2 cellular contexts compared by ENCODE assay signal in genomic region chr4:81071013-81071412, GRCh38.
TF ChIP-seq lines count a peak whose summit lies in the region.

No MANE protein-coding gene starts in this region.

TF ChIP-seq in HepG2, 621 proteins besides CTCF, POLR2A, EP300 and RAD21:
- no peak for TF ChIP-seq ZNF563 (CRISPR knock-in tag; IDR thresholded peaks at IDR 0.05)
- TF ChIP-seq ZBTB4 (CRISPR knock-in tag; IDR thresholded peaks at IDR 0.05; ENCODE audit: borderline replicate concordance): no peak
- no peak for TF ChIP-seq ZNF431 (CRISPR knock-in tag; IDR thresholded peaks at IDR 0.05; ENCODE audit: borderline replicate concordance, low read depth)
- no peak for TF ChIP-seq ZSCAN21 (CRISPR knock-in tag; IDR thresholded peaks at IDR 0.05; ENCODE audit: borderline replicate concordance)
- TF ChIP-seq, protein P1, sequence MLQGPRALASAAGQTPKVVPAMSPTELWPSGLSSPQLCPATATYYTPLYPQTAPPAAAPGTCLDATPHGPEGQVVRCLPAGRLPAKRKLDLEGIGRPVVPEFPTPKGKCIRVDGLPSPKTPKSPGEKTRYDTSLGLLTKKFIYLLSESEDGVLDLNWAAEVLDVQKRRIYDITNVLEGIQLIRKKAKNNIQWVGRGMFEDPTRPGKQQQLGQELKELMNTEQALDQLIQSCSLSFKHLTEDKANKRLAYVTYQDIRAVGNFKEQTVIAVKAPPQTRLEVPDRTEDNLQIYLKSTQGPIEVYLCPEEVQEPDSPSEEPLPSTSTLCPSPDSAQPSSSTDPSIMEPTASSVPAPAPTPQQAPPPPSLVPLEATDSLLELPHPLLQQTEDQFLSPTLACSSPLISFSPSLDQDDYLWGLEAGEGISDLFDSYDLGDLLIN (CRISPR knock-in tag; IDR thresholded peaks at IDR 0.05; ENCODE audit: borderline replicate concordance): no peak
- no peak for TF ChIP-seq SMAD3 (CRISPR knock-in tag; IDR thresholded peaks at IDR 0.05)
- TF ChIP-seq MAFK (conservative IDR thresholded peaks at IDR 0.05 in 1 of 2, IDR thresholded peaks at IDR 0.05 in 1 of 2; ENCODE audit: low read length in 2 of 2): peak; percentile 67 to 88
- no peak for TF ChIP-seq THAP11 (CRISPR knock-in tag; IDR thresholded peaks at IDR 0.05)
- TF ChIP-seq ZNF724P (CRISPR knock-in tag; IDR thresholded peaks at IDR 0.05; ENCODE audit: borderline replicate concordance): no peak
- TF ChIP-seq MAFF (IDR thresholded peaks at IDR 0.05; ENCODE audit: low read depth, low read length): peak; percentile 78
TF ChIP-seq in HepG2: peak in this region for 2.

TF ChIP-seq in K562, 482 proteins besides CTCF, POLR2A, EP300 and RAD21:
- TF ChIP-seq ETV1 (tag; conservative IDR thresholded peaks at IDR 0.05; ENCODE audit: low read depth): no peak
- peak; percentile 42; the same call in 1 of the 2 replicates for TF ChIP-seq C11orf30 (IDR thresholded peaks at IDR 0.05; ENCODE audit: low read depth)
- peak; percentile 56; the same call in 1 of the 2 replicates for TF ChIP-seq MAFK (IDR thresholded peaks at IDR 0.05; ENCODE audit: low read length)
- TF ChIP-seq ZNF316 (IDR thresholded peaks at IDR 0.05): peak; percentile 71; the same call in 1 of the 2 replicates
- no peak for TF ChIP-seq NR3C1 (CRISPR knock-in tag; IDR thresholded peaks at IDR 0.05)
- TF ChIP-seq NUFIP1 (IDR thresholded peaks at IDR 0.05; ENCODE audit: partially characterized antibody): no peak
- TF ChIP-seq, protein P2, sequence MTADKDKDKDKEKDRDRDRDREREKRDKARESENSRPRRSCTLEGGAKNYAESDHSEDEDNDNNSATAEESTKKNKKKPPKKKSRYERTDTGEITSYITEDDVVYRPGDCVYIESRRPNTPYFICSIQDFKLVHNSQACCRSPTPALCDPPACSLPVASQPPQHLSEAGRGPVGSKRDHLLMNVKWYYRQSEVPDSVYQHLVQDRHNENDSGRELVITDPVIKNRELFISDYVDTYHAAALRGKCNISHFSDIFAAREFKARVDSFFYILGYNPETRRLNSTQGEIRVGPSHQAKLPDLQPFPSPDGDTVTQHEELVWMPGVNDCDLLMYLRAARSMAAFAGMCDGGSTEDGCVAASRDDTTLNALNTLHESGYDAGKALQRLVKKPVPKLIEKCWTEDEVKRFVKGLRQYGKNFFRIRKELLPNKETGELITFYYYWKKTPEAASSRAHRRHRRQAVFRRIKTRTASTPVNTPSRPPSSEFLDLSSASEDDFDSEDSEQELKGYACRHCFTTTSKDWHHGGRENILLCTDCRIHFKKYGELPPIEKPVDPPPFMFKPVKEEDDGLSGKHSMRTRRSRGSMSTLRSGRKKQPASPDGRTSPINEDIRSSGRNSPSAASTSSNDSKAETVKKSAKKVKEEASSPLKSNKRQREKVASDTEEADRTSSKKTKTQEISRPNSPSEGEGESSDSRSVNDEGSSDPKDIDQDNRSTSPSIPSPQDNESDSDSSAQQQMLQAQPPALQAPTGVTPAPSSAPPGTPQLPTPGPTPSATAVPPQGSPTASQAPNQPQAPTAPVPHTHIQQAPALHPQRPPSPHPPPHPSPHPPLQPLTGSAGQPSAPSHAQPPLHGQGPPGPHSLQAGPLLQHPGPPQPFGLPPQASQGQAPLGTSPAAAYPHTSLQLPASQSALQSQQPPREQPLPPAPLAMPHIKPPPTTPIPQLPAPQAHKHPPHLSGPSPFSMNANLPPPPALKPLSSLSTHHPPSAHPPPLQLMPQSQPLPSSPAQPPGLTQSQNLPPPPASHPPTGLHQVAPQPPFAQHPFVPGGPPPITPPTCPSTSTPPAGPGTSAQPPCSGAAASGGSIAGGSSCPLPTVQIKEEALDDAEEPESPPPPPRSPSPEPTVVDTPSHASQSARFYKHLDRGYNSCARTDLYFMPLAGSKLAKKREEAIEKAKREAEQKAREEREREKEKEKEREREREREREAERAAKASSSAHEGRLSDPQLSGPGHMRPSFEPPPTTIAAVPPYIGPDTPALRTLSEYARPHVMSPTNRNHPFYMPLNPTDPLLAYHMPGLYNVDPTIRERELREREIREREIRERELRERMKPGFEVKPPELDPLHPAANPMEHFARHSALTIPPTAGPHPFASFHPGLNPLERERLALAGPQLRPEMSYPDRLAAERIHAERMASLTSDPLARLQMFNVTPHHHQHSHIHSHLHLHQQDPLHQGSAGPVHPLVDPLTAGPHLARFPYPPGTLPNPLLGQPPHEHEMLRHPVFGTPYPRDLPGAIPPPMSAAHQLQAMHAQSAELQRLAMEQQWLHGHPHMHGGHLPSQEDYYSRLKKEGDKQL (CRISPR knock-in tag; IDR thresholded peaks at IDR 0.05; ENCODE audit: borderline replicate concordance): no peak
- TF ChIP-seq ELK3 (CRISPR knock-in tag; IDR thresholded peaks at IDR 0.05): no peak
- TF ChIP-seq ZBTB34 (CRISPR knock-in tag; IDR thresholded peaks at IDR 0.05): no peak
- TF ChIP-seq, protein P3, sequence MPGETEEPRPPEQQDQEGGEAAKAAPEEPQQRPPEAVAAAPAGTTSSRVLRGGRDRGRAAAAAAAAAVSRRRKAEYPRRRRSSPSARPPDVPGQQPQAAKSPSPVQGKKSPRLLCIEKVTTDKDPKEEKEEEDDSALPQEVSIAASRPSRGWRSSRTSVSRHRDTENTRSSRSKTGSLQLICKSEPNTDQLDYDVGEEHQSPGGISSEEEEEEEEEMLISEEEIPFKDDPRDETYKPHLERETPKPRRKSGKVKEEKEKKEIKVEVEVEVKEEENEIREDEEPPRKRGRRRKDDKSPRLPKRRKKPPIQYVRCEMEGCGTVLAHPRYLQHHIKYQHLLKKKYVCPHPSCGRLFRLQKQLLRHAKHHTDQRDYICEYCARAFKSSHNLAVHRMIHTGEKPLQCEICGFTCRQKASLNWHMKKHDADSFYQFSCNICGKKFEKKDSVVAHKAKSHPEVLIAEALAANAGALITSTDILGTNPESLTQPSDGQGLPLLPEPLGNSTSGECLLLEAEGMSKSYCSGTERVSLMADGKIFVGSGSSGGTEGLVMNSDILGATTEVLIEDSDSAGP (CRISPR knock-in tag; IDR thresholded peaks at IDR 0.05): no peak
- TF ChIP-seq, protein P4, sequence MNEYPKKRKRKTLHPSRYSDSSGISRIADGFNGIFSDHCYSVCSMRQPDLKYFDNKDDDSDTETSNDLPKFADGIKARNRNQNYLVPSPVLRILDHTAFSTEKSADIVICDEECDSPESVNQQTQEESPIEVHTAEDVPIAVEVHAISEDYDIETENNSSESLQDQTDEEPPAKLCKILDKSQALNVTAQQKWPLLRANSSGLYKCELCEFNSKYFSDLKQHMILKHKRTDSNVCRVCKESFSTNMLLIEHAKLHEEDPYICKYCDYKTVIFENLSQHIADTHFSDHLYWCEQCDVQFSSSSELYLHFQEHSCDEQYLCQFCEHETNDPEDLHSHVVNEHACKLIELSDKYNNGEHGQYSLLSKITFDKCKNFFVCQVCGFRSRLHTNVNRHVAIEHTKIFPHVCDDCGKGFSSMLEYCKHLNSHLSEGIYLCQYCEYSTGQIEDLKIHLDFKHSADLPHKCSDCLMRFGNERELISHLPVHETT (CRISPR knock-in tag; conservative IDR thresholded peaks at IDR 0.05 in 1 of 2, IDR thresholded peaks at IDR 0.05 in 1 of 2): no peak
- TF ChIP-seq TBP (optimal IDR thresholded peaks at IDR 0.05; ENCODE audit: low read depth, low read length): no peak
- TF ChIP-seq PTTG1 (tag; IDR thresholded peaks at IDR 0.05; ENCODE audit: low read depth): no peak
- TF ChIP-seq, protein P5, sequence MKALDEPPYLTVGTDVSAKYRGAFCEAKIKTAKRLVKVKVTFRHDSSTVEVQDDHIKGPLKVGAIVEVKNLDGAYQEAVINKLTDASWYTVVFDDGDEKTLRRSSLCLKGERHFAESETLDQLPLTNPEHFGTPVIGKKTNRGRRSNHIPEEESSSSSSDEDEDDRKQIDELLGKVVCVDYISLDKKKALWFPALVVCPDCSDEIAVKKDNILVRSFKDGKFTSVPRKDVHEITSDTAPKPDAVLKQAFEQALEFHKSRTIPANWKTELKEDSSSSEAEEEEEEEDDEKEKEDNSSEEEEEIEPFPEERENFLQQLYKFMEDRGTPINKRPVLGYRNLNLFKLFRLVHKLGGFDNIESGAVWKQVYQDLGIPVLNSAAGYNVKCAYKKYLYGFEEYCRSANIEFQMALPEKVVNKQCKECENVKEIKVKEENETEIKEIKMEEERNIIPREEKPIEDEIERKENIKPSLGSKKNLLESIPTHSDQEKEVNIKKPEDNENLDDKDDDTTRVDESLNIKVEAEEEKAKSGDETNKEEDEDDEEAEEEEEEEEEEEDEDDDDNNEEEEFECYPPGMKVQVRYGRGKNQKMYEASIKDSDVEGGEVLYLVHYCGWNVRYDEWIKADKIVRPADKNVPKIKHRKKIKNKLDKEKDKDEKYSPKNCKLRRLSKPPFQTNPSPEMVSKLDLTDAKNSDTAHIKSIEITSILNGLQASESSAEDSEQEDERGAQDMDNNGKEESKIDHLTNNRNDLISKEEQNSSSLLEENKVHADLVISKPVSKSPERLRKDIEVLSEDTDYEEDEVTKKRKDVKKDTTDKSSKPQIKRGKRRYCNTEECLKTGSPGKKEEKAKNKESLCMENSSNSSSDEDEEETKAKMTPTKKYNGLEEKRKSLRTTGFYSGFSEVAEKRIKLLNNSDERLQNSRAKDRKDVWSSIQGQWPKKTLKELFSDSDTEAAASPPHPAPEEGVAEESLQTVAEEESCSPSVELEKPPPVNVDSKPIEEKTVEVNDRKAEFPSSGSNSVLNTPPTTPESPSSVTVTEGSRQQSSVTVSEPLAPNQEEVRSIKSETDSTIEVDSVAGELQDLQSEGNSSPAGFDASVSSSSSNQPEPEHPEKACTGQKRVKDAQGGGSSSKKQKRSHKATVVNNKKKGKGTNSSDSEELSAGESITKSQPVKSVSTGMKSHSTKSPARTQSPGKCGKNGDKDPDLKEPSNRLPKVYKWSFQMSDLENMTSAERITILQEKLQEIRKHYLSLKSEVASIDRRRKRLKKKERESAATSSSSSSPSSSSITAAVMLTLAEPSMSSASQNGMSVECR (CRISPR knock-in tag; IDR thresholded peaks at IDR 0.05): no peak
- TF ChIP-seq SIN3B (IDR thresholded peaks at IDR 0.05; ENCODE audit: low read depth): no peak
- TF ChIP-seq MAFG (tag; conservative IDR thresholded peaks at IDR 0.05): peak; percentile 42; the same call in 1 of the 2 replicates
- TF ChIP-seq ZNF311 (CRISPR knock-in tag; IDR thresholded peaks at IDR 0.05): no peak
- no peak for TF ChIP-seq TCF15 (CRISPR knock-in tag; IDR thresholded peaks at IDR 0.05)
- TF ChIP-seq MAFF (IDR thresholded peaks at IDR 0.05; ENCODE audit: low read length): peak; percentile 63
- TF ChIP-seq MTA1 (IDR thresholded peaks at IDR 0.05; ENCODE audit: borderline replicate concordance): no peak
- TF ChIP-seq NEUROD1 (IDR thresholded peaks at IDR 0.05; ENCODE audit: borderline replicate concordance, low read depth, low read length, partially characterized antibody): no peak
- TF ChIP-seq, protein P6, sequence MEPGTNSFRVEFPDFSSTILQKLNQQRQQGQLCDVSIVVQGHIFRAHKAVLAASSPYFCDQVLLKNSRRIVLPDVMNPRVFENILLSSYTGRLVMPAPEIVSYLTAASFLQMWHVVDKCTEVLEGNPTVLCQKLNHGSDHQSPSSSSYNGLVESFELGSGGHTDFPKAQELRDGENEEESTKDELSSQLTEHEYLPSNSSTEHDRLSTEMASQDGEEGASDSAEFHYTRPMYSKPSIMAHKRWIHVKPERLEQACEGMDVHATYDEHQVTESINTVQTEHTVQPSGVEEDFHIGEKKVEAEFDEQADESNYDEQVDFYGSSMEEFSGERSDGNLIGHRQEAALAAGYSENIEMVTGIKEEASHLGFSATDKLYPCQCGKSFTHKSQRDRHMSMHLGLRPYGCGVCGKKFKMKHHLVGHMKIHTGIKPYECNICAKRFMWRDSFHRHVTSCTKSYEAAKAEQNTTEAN (CRISPR knock-in tag; IDR thresholded peaks at IDR 0.05): no peak
- TF ChIP-seq KAT7 (CRISPR knock-in tag; IDR thresholded peaks at IDR 0.05; ENCODE audit: borderline replicate concordance): no peak
- TF ChIP-seq JUNB (CRISPR knock-in tag; conservative IDR thresholded peaks at IDR 0.05): no peak
